ENCODE assay signal across 8 cellular contexts in genomic region chr2:197011777-197012641, GRCh38.
DNase-seq lines count a peak whose midpoint lies in the region; ATAC-seq and TF ChIP-seq lines count a peak whose summit lies in the region.

No MANE protein-coding gene starts in this region.

- peaks cover 0 to 6% of the 10 kb centered on the region in 2 donors for H3K36me3 Mint-ChIP-seq in activated naive CD4-positive, alpha-beta T cell treated with anti-CD3 and anti-CD28 coated beads, Interleukin-2, amount 50 U/mL, for 72 hours
- no peaks in the 10 kb centered on the region for H3K36me3 Mint-ChIP-seq in progenitor cell of endocrine pancreas (ENCODE audit: insufficient read depth)

- peak overlapping the region; percentile 68 to 91 for H3K27ac Mint-ChIP-seq in activated naive CD4-positive, alpha-beta T cell treated with anti-CD3 and anti-CD28 coated beads, Interleukin-2, amount 50 U/mL, for 72 hours
- H3K27ac Mint-ChIP-seq in progenitor cell of endocrine pancreas = no peak overlapping the region

- H3K4me1 Mint-ChIP-seq in progenitor cell of endocrine pancreas (ENCODE audit: low read depth) = peaks cover 6% of the 10 kb centered on the region

- no peaks in the 10 kb centered on the region for H3K27me3 Mint-ChIP-seq in progenitor cell of endocrine pancreas

- DNase-seq in GF-D8 (lab: John Stamatoyannopoulos, UW) = peak; percentile 7
- DNase-seq in NCI-H524 (lab: John Stamatoyannopoulos, UW) = peak; percentile 14 to 72
- no peak for DNase-seq in activated naive CD4-positive, alpha-beta T cell treated with anti-CD3 and anti-CD28 coated beads, Interleukin-2, amount 50 U/mL, for 72 hours (ENCODE audit: low spot score in 2 of 2)
- peak; percentile 90 for DNase-seq in globus pallidus (ENCODE audit: low spot score)
- DNase-seq in progenitor cell of endocrine pancreas (ENCODE audit: low spot score, unreplicated experiment) = no peak

- no peak overlapping the region for H3K27ac ChIP-seq in 22Rv1

- TF ChIP-seq CTCF in 22Rv1 (IDR thresholded peaks at IDR 0.05) (peak; percentile 87), progenitor cell of endocrine pancreas (IDR thresholded peaks at IDR 0.05; ENCODE audit: unreplicated experiment) (peak; percentile 94)

- H3K4me3 Mint-ChIP-seq in progenitor cell of endocrine pancreas (ENCODE audit: low read depth) = no peak overlapping the region

- ATAC-seq in HG03066 (IDR thresholded peaks at IDR 0.05; ENCODE audit: low read depth, unreplicated experiment) = peak; percentile 59
- ATAC-seq in activated naive CD4-positive, alpha-beta T cell treated with anti-CD3 and anti-CD28 coated beads, Interleukin-2, amount 50 U/mL, for 72 hours = peak; percentile 56 to 71
- no peak for ATAC-seq in GM21528 (IDR thresholded peaks at IDR 0.05; ENCODE audit: low FRiP score, unreplicated experiment)

- no peaks in the 10 kb centered on the region for H3K9me3 Mint-ChIP-seq in activated naive CD4-positive, alpha-beta T cell treated with anti-CD3 and anti-CD28 coated beads, Interleukin-2, amount 50 U/mL, for 72 hours
- H3K9me3 Mint-ChIP-seq in progenitor cell of endocrine pancreas (ENCODE audit: low read depth) = no peaks in the 10 kb centered on the region

Comparison
In these comparisons a context has a peak if more than half of its experiments do, and no peak if none do; other contexts are left out.
1. DNase-seq: peak in GF-D8 (single experiment), NCI-H524 (2 of 2) and globus pallidus (single experiment); none in activated naive CD4-positive, alpha-beta T cell treated with anti-CD3 and anti-CD28 coated beads, Interleukin-2, amount 50 U/mL, for 72 hours (0 of 2) and progenitor cell of endocrine pancreas (single experiment).